11 cellular contexts compared by ENCODE assay signal in the genomic region with DNA sequence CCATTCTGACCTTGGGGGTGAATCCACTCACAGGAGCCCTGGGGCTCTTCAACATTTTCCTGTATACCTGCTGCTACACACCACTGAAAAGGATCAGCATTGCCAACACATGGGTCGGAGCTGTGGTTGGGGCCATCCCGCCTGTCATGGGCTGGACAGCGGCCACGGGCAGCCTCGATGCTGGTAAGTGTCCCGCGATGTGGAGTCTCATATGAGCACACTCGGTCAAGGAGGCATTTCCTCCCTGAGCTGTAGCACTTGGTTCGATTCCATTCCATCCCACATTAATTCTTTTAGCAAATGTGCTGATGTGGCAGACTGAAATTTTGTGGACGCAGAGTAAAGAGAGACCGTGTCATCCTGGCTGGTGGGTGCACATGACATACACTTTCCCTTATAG. TPM values are rescaled to one million over a fixed set of nuclear protein-coding genes. Genes with fewer than 3 reads are reported as not detected.
"Had no signal": no experiment of that assay in that cellular context is flagged by ENCODE, and none has a peak within 500 bp of the region (broad histone marks: within the 10 kb centered on the region; RNA-seq: fewer than 3 reads in every experiment).

No MANE protein-coding gene starts in this region.

RNA-seq across cellular contexts. Expression of a gene that starts 44.6 kb away (rescaled TPM):
- total RNA-seq: astrocyte, colonic mucosa, dorsolateral prefrontal cortex, esophagus squamous epithelium, gastrocnemius medialis, left ventricle myocardium inferior, lung microvascular endothelial cell, ovary, prostate gland, thyroid gland, upper lobe of right lung had no signal
- polyA plus RNA-seq: ovary had no signal
